8 cellular contexts compared by ENCODE assay signal in the genomic region with DNA sequence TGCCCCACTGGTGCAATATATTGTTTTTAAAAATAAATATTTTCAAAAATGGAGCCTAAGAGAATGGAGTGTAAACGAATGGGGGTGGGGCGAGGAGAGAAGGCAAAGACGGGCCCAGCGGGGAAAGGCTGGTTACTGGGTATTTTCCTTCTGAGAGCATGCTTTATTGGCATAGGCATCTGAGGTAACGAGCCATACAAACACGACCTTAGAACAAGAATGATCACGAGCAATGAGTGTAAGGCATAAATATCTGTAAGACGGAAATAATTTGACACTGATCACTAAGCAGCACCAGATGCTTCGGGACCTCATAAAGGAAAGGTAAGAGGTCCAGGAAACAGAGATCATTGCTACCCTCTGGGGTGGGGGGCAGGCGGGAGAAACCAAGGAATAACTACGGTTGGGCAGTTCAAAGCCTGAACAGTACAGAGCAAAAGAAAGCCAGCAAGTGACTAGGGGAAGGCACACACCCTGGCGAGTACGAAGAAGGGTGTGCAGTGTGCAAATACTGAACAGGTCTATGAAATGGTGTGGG.
DNase-seq lines count a peak whose midpoint lies in the region; ATAC-seq and TF ChIP-seq lines count a peak whose summit lies in the region.

No MANE protein-coding gene starts in this region.

- H3K9me3 ChIP-seq in muscle layer of colon (ENCODE audit: low read length) = no peaks in the 10 kb centered on the region

- H3K36me3 ChIP-seq in muscle layer of colon (ENCODE audit: insufficient read depth, low read length) = no peaks in the 10 kb centered on the region

- peak; percentile 74 for DNase-seq in DMS53 treated with DMSO at 0.1 percent for 48 hours (lab: John Stamatoyannopoulos, UW; ENCODE audit: unreplicated experiment)
- peak; percentile 10 for DNase-seq in HuH-7 (ENCODE audit: low spot score)
- peak; percentile 60 for DNase-seq in epithelial cell of esophagus (ENCODE audit: low read depth)
- DNase-seq in GM19238 (ENCODE audit: insufficient read length, low spot score) = no peak

- ATAC-seq in SK-N-SH treated with all-trans-retinoic acid at 6 μM for 48 hours = peak; percentile 52
- no peak for ATAC-seq in HG03159 (IDR thresholded peaks at IDR 0.05; ENCODE audit: unreplicated experiment)
- no peak for ATAC-seq in HG03457 (IDR thresholded peaks at IDR 0.05; ENCODE audit: unreplicated experiment)

- H3K4me3 ChIP-seq in epithelial cell of esophagus (ENCODE audit: low read length) (peak overlapping the region; percentile 93), muscle layer of colon (ENCODE audit: low read depth in 1 of 2, low read length in 2 of 2) (peak overlapping the region; percentile 78 to 95)

- H3K9ac ChIP-seq in muscle layer of colon (ENCODE audit: low read length) = peak overlapping the region; percentile 87

- H3K4me1 ChIP-seq in muscle layer of colon (ENCODE audit: insufficient read depth, low read length) = peaks cover 11% of the 10 kb centered on the region

- peak overlapping the region; percentile 89 for H3K27ac ChIP-seq in muscle layer of colon (ENCODE audit: low read depth, low read length)

- TF ChIP-seq CTCF in epithelial cell of esophagus (IDR thresholded peaks at IDR 0.05; ENCODE audit: insufficient read depth, low read depth, low read length, missing control alignments) = no peak

- H3K27me3 ChIP-seq in muscle layer of colon (ENCODE audit: control insufficient read depth in 1 of 2, insufficient read depth in 2 of 2, low read length in 2 of 2) = no peaks in the 10 kb centered on the region

TF ChIP-seq in SK-N-SH treated with all-trans-retinoic acid at 6 μM for 48 hours, 23 proteins besides CTCF, POLR2A, EP300 and RAD21:
- TF ChIP-seq, protein P1, sequence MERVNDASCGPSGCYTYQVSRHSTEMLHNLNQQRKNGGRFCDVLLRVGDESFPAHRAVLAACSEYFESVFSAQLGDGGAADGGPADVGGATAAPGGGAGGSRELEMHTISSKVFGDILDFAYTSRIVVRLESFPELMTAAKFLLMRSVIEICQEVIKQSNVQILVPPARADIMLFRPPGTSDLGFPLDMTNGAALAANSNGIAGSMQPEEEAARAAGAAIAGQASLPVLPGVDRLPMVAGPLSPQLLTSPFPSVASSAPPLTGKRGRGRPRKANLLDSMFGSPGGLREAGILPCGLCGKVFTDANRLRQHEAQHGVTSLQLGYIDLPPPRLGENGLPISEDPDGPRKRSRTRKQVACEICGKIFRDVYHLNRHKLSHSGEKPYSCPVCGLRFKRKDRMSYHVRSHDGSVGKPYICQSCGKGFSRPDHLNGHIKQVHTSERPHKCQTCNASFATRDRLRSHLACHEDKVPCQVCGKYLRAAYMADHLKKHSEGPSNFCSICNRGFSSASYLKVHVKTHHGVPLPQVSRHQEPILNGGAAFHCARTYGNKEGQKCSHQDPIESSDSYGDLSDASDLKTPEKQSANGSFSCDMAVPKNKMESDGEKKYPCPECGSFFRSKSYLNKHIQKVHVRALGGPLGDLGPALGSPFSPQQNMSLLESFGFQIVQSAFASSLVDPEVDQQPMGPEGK (CRISPR knock-in tag; IDR thresholded peaks at IDR 0.05; ENCODE audit: borderline replicate concordance) = no peak
- TF ChIP-seq TCF4 (CRISPR knock-in tag; IDR thresholded peaks at IDR 0.05; ENCODE audit: borderline replicate concordance) (no peak), ZNF565 (CRISPR knock-in tag; conservative IDR thresholded peaks at IDR 0.05; ENCODE audit: low read depth) (no peak), ZC3H10 (CRISPR knock-in tag; IDR thresholded peaks at IDR 0.05) (no peak), CSDC2 (CRISPR knock-in tag; IDR thresholded peaks at IDR 0.05) (no peak), ESRRG (CRISPR knock-in tag; IDR thresholded peaks at IDR 0.05) (no peak), GLIS3 (CRISPR knock-in tag; IDR thresholded peaks at IDR 0.05) (no peak), ZFP30 (CRISPR knock-in tag; IDR thresholded peaks at IDR 0.05) (no peak), ZNF70 (CRISPR knock-in tag; IDR thresholded peaks at IDR 0.05) (no peak), BACH2 (CRISPR knock-in tag; IDR thresholded peaks at IDR 0.05; ENCODE audit: borderline replicate concordance) (no peak), ARNTL (CRISPR knock-in tag; IDR thresholded peaks at IDR 0.05; ENCODE audit: borderline replicate concordance, low read depth) (no peak), SNAI2 (CRISPR knock-in tag; IDR thresholded peaks at IDR 0.05) (no peak), ISL1 (CRISPR knock-in tag; IDR thresholded peaks at IDR 0.05) (no peak), ZNF8 (CRISPR knock-in tag; IDR thresholded peaks at IDR 0.05) (no peak), OSR1 (CRISPR knock-in tag; IDR thresholded peaks at IDR 0.05) (no peak), RARB (CRISPR knock-in tag; IDR thresholded peaks at IDR 0.05) (no peak)
- TF ChIP-seq, protein P2, sequence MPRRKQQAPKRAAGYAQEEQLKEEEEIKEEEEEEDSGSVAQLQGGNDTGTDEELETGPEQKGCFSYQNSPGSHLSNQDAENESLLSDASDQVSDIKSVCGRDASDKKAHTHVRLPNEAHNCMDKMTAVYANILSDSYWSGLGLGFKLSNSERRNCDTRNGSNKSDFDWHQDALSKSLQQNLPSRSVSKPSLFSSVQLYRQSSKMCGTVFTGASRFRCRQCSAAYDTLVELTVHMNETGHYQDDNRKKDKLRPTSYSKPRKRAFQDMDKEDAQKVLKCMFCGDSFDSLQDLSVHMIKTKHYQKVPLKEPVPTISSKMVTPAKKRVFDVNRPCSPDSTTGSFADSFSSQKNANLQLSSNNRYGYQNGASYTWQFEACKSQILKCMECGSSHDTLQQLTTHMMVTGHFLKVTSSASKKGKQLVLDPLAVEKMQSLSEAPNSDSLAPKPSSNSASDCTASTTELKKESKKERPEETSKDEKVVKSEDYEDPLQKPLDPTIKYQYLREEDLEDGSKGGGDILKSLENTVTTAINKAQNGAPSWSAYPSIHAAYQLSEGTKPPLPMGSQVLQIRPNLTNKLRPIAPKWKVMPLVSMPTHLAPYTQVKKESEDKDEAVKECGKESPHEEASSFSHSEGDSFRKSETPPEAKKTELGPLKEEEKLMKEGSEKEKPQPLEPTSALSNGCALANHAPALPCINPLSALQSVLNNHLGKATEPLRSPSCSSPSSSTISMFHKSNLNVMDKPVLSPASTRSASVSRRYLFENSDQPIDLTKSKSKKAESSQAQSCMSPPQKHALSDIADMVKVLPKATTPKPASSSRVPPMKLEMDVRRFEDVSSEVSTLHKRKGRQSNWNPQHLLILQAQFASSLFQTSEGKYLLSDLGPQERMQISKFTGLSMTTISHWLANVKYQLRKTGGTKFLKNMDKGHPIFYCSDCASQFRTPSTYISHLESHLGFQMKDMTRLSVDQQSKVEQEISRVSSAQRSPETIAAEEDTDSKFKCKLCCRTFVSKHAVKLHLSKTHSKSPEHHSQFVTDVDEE (CRISPR knock-in tag; IDR thresholded peaks at IDR 0.05) = no peak
- TF ChIP-seq, protein P3, sequence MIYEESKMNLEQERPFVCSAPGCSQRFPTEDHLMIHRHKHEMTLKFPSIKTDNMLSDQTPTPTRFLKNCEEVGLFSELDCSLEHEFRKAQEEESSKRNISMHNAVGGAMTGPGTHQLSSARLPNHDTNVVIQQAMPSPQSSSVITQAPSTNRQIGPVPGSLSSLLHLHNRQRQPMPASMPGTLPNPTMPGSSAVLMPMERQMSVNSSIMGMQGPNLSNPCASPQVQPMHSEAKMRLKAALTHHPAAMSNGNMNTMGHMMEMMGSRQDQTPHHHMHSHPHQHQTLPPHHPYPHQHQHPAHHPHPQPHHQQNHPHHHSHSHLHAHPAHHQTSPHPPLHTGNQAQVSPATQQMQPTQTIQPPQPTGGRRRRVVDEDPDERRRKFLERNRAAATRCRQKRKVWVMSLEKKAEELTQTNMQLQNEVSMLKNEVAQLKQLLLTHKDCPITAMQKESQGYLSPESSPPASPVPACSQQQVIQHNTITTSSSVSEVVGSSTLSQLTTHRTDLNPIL (CRISPR knock-in tag; IDR thresholded peaks at IDR 0.05; ENCODE audit: low read depth) = no peak
- TF ChIP-seq, protein P4, sequence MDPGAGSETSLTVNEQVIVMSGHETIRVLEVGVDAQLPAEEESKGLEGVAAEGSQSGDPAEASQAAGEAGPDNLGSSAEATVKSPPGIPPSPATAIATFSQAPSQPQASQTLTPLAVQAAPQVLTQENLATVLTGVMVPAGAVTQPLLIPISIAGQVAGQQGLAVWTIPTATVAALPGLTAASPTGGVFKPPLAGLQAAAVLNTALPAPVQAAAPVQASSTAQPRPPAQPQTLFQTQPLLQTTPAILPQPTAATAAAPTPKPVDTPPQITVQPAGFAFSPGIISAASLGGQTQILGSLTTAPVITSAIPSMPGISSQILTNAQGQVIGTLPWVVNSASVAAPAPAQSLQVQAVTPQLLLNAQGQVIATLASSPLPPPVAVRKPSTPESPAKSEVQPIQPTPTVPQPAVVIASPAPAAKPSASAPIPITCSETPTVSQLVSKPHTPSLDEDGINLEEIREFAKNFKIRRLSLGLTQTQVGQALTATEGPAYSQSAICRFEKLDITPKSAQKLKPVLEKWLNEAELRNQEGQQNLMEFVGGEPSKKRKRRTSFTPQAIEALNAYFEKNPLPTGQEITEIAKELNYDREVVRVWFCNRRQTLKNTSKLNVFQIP (CRISPR knock-in tag; IDR thresholded peaks at IDR 0.05; ENCODE audit: borderline replicate concordance, low read depth) = no peak
- TF ChIP-seq, protein P5, sequence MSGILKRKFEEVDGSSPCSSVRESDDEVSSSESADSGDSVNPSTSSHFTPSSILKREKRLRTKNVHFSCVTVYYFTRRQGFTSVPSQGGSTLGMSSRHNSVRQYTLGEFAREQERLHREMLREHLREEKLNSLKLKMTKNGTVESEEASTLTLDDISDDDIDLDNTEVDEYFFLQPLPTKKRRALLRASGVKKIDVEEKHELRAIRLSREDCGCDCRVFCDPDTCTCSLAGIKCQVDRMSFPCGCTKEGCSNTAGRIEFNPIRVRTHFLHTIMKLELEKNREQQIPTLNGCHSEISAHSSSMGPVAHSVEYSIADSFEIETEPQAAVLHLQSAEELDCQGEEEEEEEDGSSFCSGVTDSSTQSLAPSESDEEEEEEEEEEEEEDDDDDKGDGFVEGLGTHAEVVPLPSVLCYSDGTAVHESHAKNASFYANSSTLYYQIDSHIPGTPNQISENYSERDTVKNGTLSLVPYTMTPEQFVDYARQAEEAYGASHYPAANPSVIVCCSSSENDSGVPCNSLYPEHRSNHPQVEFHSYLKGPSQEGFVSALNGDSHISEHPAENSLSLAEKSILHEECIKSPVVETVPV (CRISPR knock-in tag; IDR thresholded peaks at IDR 0.05) = no peak
